15 cellular contexts compared by ENCODE assay signal in the genomic region with DNA sequence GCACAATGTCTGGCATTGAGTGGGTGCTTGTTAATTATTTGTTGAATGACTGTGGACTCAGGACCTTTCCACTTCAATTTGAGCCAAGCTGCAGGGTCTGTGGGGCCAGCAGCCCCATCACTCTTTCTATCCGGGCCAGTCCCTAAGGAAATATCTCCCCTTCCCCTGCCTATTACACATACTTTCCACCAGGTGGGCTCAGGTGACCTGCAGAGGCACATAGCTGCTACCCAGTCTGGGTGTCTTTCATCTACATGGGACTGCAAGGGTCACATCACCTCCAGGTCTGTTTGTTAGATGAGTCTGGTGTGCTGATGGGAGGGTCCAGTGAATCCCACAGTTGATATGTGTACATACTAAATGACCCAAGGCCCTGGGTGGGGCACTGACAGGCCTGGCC. TPM values are rescaled to one million over a fixed set of nuclear protein-coding genes. Genes with fewer than 3 reads are reported as not detected.
A peak's percentile ranks its signal among the peaks of the same experiment; 100 is the strongest.
DNase-seq lines count a peak whose midpoint lies in the region; ATAC-seq, FAIRE-seq and TF ChIP-seq lines count a peak whose summit lies in the region.
"Had no signal": no experiment of that assay in that cellular context is flagged by ENCODE, and none has a peak within 500 bp of the region (broad histone marks: within the 10 kb centered on the region; RNA-seq: fewer than 3 reads in every experiment).

No MANE protein-coding gene starts in this region.

- H3K4me3 ChIP-seq in HepG2 (replicated peaks in 1 of 3; ENCODE audit: insufficient read depth in 1 of 3, low read depth in 2 of 3, low read length in 3 of 3) (no peak overlapping the region), right lobe of liver (no peak overlapping the region), RWPE2 (ENCODE audit: severe bottlenecking) (no peak overlapping the region)
- H3K4me3 ChIP-seq: psoas muscle, SJCRH30, testis had no signal

- no peaks in the 10 kb centered on the region for H3K9me3 ChIP-seq in HepG2 (ENCODE audit: low read length)
- no peaks in the 10 kb centered on the region for H3K9me3 ChIP-seq in right lobe of liver
- H3K9me3 ChIP-seq in RWPE2 (ENCODE audit: severe bottlenecking) = no peaks in the 10 kb centered on the region
- H3K9me3 ChIP-seq: psoas muscle, SJCRH30, testis had no signal

- H3K27ac Mint-ChIP-seq in glutamatergic neuron (ENCODE audit: unreplicated experiment) = peak overlapping the region; percentile 92

- H3K4me3 Mint-ChIP-seq in glutamatergic neuron (ENCODE audit: unreplicated experiment) = peak overlapping the region; percentile 40

- no peak overlapping the region for H3K4me2 ChIP-seq in HepG2 (ENCODE audit: low read depth, low read length)

- ATAC-seq in HepG2 (peak; percentile 76), right lobe of liver (no peak), RWPE2 (ENCODE audit: low read depth) (no peak), GM21367 (IDR thresholded peaks at IDR 0.05; ENCODE audit: unreplicated experiment) (no peak), esophagus mucosa (no peak)
- ATAC-seq: psoas muscle had no signal

- TF ChIP-seq EP300 in HepG2 (IDR thresholded peaks at IDR 0.05; ENCODE audit: low read depth in 2 of 2, low read length in 2 of 2) (no peak), HepG2 (CRISPR knock-in tag; IDR thresholded peaks at IDR 0.05; ENCODE audit: borderline replicate concordance) (no peak)

- no peaks in the 10 kb centered on the region for H3K79me2 ChIP-seq in HepG2 (ENCODE audit: insufficient read depth, low read length)

- peaks cover 5% of the 10 kb centered on the region for H3K36me3 Mint-ChIP-seq in glutamatergic neuron (ENCODE audit: unreplicated experiment)

- no peaks in the 10 kb centered on the region for H3K27me3 ChIP-seq in HepG2 (ENCODE audit: control insufficient read depth in 1 of 2, insufficient read depth in 2 of 2, low read length in 2 of 2)
- no peaks in the 10 kb centered on the region for H3K27me3 ChIP-seq in right lobe of liver
- H3K27me3 ChIP-seq in RWPE2 (ENCODE audit: insufficient read depth, poor library complexity, severe bottlenecking) = no peaks in the 10 kb centered on the region
- H3K27me3 ChIP-seq: SJCRH30, testis had no signal

- H3K27me3 Mint-ChIP-seq in glutamatergic neuron (ENCODE audit: unreplicated experiment) = peaks cover 11% of the 10 kb centered on the region

- CTCF ChIA-PET in HepG2 (lab: Yijun Ruan, JAX; ENCODE audit: low intra/inter-chr PET ratio, low total read pairs) = interaction anchor here (1.6 kb wide), 1 partner anchor 62 kb away, joined by 7 read pairs; no protein-coding TSS in a partner anchor

- POLR2A ChIA-PET in HepG2 (lab: Yijun Ruan, JAX) = no interaction called here

- in situ Hi-C loops in HepG2 (cut with HindIII; ENCODE audit: extremely low pct_ligation_motif_present, low pct_unique_long_range_greater_than_20kb) = no loop called here

- intact Hi-C loops in HepG2 (cut with micrococcal nuclease; ENCODE audit: unreplicated experiment) = loop anchor here (2.0 kb wide), 1 partner anchor 62 kb away; no protein-coding TSS in a partner anchor
- intact Hi-C loops in right lobe of liver (cut with DNase I) = no loop called here

- peaks cover 7% of the 10 kb centered on the region; the same call in 1 of the 2 replicates for H4K20me1 ChIP-seq in HepG2 (ENCODE audit: insufficient read depth, low read length)

- peak; percentile 44 for DNase-seq in HepG2 (ENCODE audit: low spot score)
- no peak for DNase-seq in right lobe of liver
- no peak for DNase-seq in RWPE2 (ENCODE audit: low spot score)
- DNase-seq in glutamatergic neuron = no peak
- no peak for DNase-seq in activated CD8-positive, alpha-beta memory T cell treated with anti-CD3 and anti-CD28 coated beads, Interleukin-2, amount 50 U/mL, for 4 hours
- DNase-seq in stimulated activated CD4-positive, alpha-beta T cell treated with anti-CD3 and anti-CD28 coated beads, Interleukin-2, amount 100 ng/mL, for 48 hours = no peak
- DNase-seq: DMS 273 treated with DMSO at 0.1 percent for 48 hours, NCI-H1436, NCI-H774, psoas muscle, SJCRH30, testis had no signal

- BruUV-seq in HepG2 (replicated peaks; lab: Mats Ljungman, UMichigan) = no TSS peak

- H3K9me3 Mint-ChIP-seq in glutamatergic neuron (ENCODE audit: unreplicated experiment) = peaks cover 20% of the 10 kb centered on the region

- H3K4me1 ChIP-seq in HepG2 (ENCODE audit: insufficient read depth, low read length) (no peaks in the 10 kb centered on the region), right lobe of liver (no peaks in the 10 kb centered on the region), RWPE2 (ENCODE audit: insufficient read depth, poor library complexity, severe bottlenecking) (peaks cover 21% of the 10 kb centered on the region)
- H3K4me1 ChIP-seq: psoas muscle, SJCRH30, testis had no signal

- 67% methylated on average over 1 of the region's 1 CpG for WGBS in HepG2 (ENCODE audit: low lambda C conversion rate)
- 57% methylated on average over 1 of the region's 1 CpG for WGBS in right lobe of liver (ENCODE audit: insufficient coverage, low coverage, low lambda C conversion rate, missing lambda C conversion rate)

- H3K36me3 ChIP-seq in HepG2 (replicated peaks in 1 of 2; ENCODE audit: control insufficient read depth in 1 of 2, insufficient read depth in 2 of 2, low read length in 2 of 2) (peaks cover 37 to 77% of the 10 kb centered on the region in 2 experiments), right lobe of liver (peaks cover 0 to 36% (median 17%) of the 10 kb centered on the region in 4 donors), RWPE2 (ENCODE audit: low read depth) (peaks cover 94% of the 10 kb centered on the region)

- H3K27ac ChIP-seq in HepG2 (ENCODE audit: extremely low read length, insufficient read depth, low read length) (no peak overlapping the region), right lobe of liver (no peak overlapping the region), RWPE2 (ENCODE audit: poor library complexity, severe bottlenecking) (no peak overlapping the region)
- H3K27ac ChIP-seq: psoas muscle, SJCRH30, testis had no signal

- peaks cover 27% of the 10 kb centered on the region for H3K4me1 Mint-ChIP-seq in glutamatergic neuron (ENCODE audit: low read depth, unreplicated experiment)

- TF ChIP-seq CTCF in HepG2 (CRISPR knock-in tag; IDR thresholded peaks at IDR 0.05) (peak; percentile 66), right lobe of liver (IDR thresholded peaks at IDR 0.05) (no peak), RWPE2 (IDR thresholded peaks at IDR 0.05; ENCODE audit: poor library complexity, severe bottlenecking) (peak; percentile 17), glutamatergic neuron (IDR thresholded peaks at IDR 0.05; ENCODE audit: partially characterized antibody, unreplicated experiment) (no peak)

- TF ChIP-seq RAD21 in HepG2 (CRISPR knock-in tag; IDR thresholded peaks at IDR 0.05) = 0 out of 2 replicates have a peak, but pooled peaks have one; percentile 17

- H2AFZ ChIP-seq in HepG2 (ENCODE audit: low read length) = no peak overlapping the region

- TF ChIP-seq POLR2A in HepG2 (IDR thresholded peaks at IDR 0.05; ENCODE audit: insufficient read depth in 1 of 2, low read depth in 2 of 2, low read length in 2 of 2) = no peak
- TF ChIP-seq POLR2A in right lobe of liver (IDR thresholded peaks at IDR 0.05) = no peak

- peak; percentile 51 for FAIRE-seq in HepG2 (lab: Jason Lieb, UNC)
- FAIRE-seq: frontal cortex had no signal

- no peak overlapping the region for H3K9ac ChIP-seq in HepG2 (ENCODE audit: insufficient read depth, low read depth, low read length)

RNA-seq across cellular contexts. Expression of gene KDM4A, which starts 59.6 kb away (rescaled TPM):
- 20.9 and 27.4 TPM in 2 replicates for total RNA-seq in HepG2 (2016; rRNA removed; fragmentation: Illumina TruSeq; extraction: Trizol)
- total RNA-seq in HepG2 (2016; cell fraction: cytosol; rRNA removed; fragmentation: Illumina TruSeq; extraction: Trizol; ENCODE audit: low read depth) = 2.7 and 3.3 TPM in 2 replicates
- total RNA-seq in HepG2 (2016; cell fraction: insoluble cytoplasmic fraction; rRNA removed; fragmentation: Illumina TruSeq; extraction: Trizol) = 21.8 and 25.6 TPM in 2 replicates
- total RNA-seq in HepG2 (2016; cell fraction: membrane; rRNA removed; fragmentation: Illumina TruSeq; extraction: Trizol) = 7.4 and 7.7 TPM in 2 replicates
- 17.4 and 18.8 TPM in 2 replicates for total RNA-seq in HepG2 (2016; cell fraction: nucleus; rRNA removed; fragmentation: Illumina TruSeq; extraction: Trizol)
- polyA plus RNA-seq in HepG2 (2011; rRNA removed) = 8.7 and 9.7 TPM in 2 replicates
- polyA plus RNA-seq in HepG2 (2011; cell fraction: cytosol; rRNA removed) = 5.2 and 7.2 TPM in 2 replicates
- polyA plus RNA-seq in HepG2 (2011; cell fraction: nucleus; rRNA removed) = 7.6 and 9.7 TPM in 2 replicates
- 8.7 and 12.1 TPM in 2 replicates for polyA plus RNA-seq in HepG2 (2012)
- polyA plus RNA-seq in HepG2 (2016; cell fraction: cytosol; fragmentation: Illumina TruSeq; extraction: Trizol; ENCODE audit: low read depth) = 0.76 and 0.90 TPM in 2 replicates
- 15.7 and 20.7 TPM in 2 replicates for polyA plus RNA-seq in HepG2 (2016; cell fraction: insoluble cytoplasmic fraction; fragmentation: Illumina TruSeq; extraction: Trizol; ENCODE audit: low read depth)
- 2.3 and 2.4 TPM in 2 replicates for polyA plus RNA-seq in HepG2 (2016; cell fraction: membrane; fragmentation: Illumina TruSeq; extraction: Trizol; ENCODE audit: low read depth)
- 15.9 and 19.8 TPM in 2 replicates for polyA plus RNA-seq in HepG2 (2016; cell fraction: nucleus; fragmentation: Illumina TruSeq; extraction: Trizol; ENCODE audit: insufficient read depth, low read depth)
- polyA minus RNA-seq in HepG2 (2011; rRNA and poly(A)+ RNA removed; ENCODE audit: low replicate concordance) = 12.2 and 36.0 TPM in 2 replicates
- 5.9 and 8.2 TPM in 2 replicates for polyA minus RNA-seq in HepG2 (2011; cell fraction: cytosol; rRNA and poly(A)+ RNA removed)
- 22.1 and 29.7 TPM in 2 replicates for polyA minus RNA-seq in HepG2 (2011; cell fraction: nucleus; rRNA and poly(A)+ RNA removed)
- 10 to 100 TPM; 12.7 to 22.5 (median 17.6) TPM for total RNA-seq in right lobe of liver
- 112 TPM for total RNA-seq in glutamatergic neuron (ENCODE audit: unreplicated experiment)
- total RNA-seq in esophagus mucosa = 23.4 TPM

RNA-seq across cellular contexts. Expression of gene PTPRF, which starts 59.7 kb away (rescaled TPM):
- total RNA-seq in HepG2 (2016; rRNA removed; fragmentation: Illumina TruSeq; extraction: Trizol) (47.3 and 55.9 TPM in 2 replicates), right lobe of liver (100 to 1,000 TPM in 4 of 6 experiments, 10 to 100 TPM in 2; 97.1 to 252 (median 160) TPM), glutamatergic neuron (ENCODE audit: unreplicated experiment) (171 TPM), esophagus mucosa (285 TPM)
- total RNA-seq in HepG2 (2016; cell fraction: cytosol; rRNA removed; fragmentation: Illumina TruSeq; extraction: Trizol; ENCODE audit: low read depth) = 6.1 and 8.9 TPM in 2 replicates
- total RNA-seq in HepG2 (2016; cell fraction: insoluble cytoplasmic fraction; rRNA removed; fragmentation: Illumina TruSeq; extraction: Trizol) = 38.1 and 54.3 TPM in 2 replicates
- total RNA-seq in HepG2 (2016; cell fraction: membrane; rRNA removed; fragmentation: Illumina TruSeq; extraction: Trizol) = 30.4 and 36.7 TPM in 2 replicates
- total RNA-seq in HepG2 (2016; cell fraction: nucleus; rRNA removed; fragmentation: Illumina TruSeq; extraction: Trizol) = 76.8 and 90.3 TPM in 2 replicates
- 167 and 213 TPM in 2 replicates for polyA plus RNA-seq in HepG2 (2011; rRNA removed)
- polyA plus RNA-seq in HepG2 (2011; cell fraction: cytosol; rRNA removed) = 119 and 128 TPM in 2 replicates
- 229 and 238 TPM in 2 replicates for polyA plus RNA-seq in HepG2 (2011; cell fraction: nucleus; rRNA removed)
- polyA plus RNA-seq in HepG2 (2012) = 125 and 182 TPM in 2 replicates
- polyA plus RNA-seq in HepG2 (2016; cell fraction: cytosol; fragmentation: Illumina TruSeq; extraction: Trizol; ENCODE audit: low read depth) = 5.7 and 6.0 TPM in 2 replicates
- polyA plus RNA-seq in HepG2 (2016; cell fraction: insoluble cytoplasmic fraction; fragmentation: Illumina TruSeq; extraction: Trizol; ENCODE audit: low read depth) = 37.1 and 51.8 TPM in 2 replicates
- 13.5 and 17.9 TPM in 2 replicates for polyA plus RNA-seq in HepG2 (2016; cell fraction: membrane; fragmentation: Illumina TruSeq; extraction: Trizol; ENCODE audit: low read depth)
- 139 and 140 TPM in 2 replicates for polyA plus RNA-seq in HepG2 (2016; cell fraction: nucleus; fragmentation: Illumina TruSeq; extraction: Trizol; ENCODE audit: insufficient read depth, low read depth)
- 212 and 690 TPM in 2 replicates for polyA minus RNA-seq in HepG2 (2011; rRNA and poly(A)+ RNA removed; ENCODE audit: low replicate concordance)
- polyA minus RNA-seq in HepG2 (2011; cell fraction: cytosol; rRNA and poly(A)+ RNA removed) = 137 and 178 TPM in 2 replicates
- 83.0 and 106 TPM in 2 replicates for polyA minus RNA-seq in HepG2 (2011; cell fraction: nucleus; rRNA and poly(A)+ RNA removed)

Comparison
In these comparisons a context has a peak if more than half of its experiments do, and no peak if none do; other contexts are left out.
1. CTCF ChIP-seq: peak in HepG2 (single experiment) and RWPE2 (single experiment); none in right lobe of liver (0 of 4) and glutamatergic neuron (single experiment).